ENCODE assay signal across 29 cellular contexts in genomic region chr10:132805599-132805998, GRCh38. TPM values are rescaled to one million over a fixed set of nuclear protein-coding genes. Genes with fewer than 3 reads are reported as not detected.
"Had no signal": no experiment of that assay in that cellular context is flagged by ENCODE, and none has a peak within 500 bp of the region (broad histone marks: within the 10 kb centered on the region; RNA-seq: fewer than 3 reads in every experiment).

No MANE protein-coding gene starts in this region.

- H3K4me1 Mint-ChIP-seq: activated naive CD8-positive, alpha-beta T cell treated with anti-CD3 and anti-CD28 coated beads, Interleukin-2, amount 50 U/mL, for 24 hours had no signal

- H3K27me3 Mint-ChIP-seq: activated naive CD8-positive, alpha-beta T cell treated with anti-CD3 and anti-CD28 coated beads, Interleukin-2, amount 50 U/mL, for 24 hours had no signal

- H3K9me3 Mint-ChIP-seq: activated naive CD4-positive, alpha-beta T cell treated with anti-CD3 and anti-CD28 coated beads, Interleukin-2, amount 50 U/mL, for 72 hours; activated naive CD8-positive, alpha-beta T cell treated with anti-CD3 and anti-CD28 coated beads, Interleukin-2, amount 50 U/mL, for 24 hours had no signal

- H3K36me3 Mint-ChIP-seq: activated naive CD4-positive, alpha-beta T cell treated with anti-CD3 and anti-CD28 coated beads, Interleukin-2, amount 50 U/mL, for 72 hours; brain had no signal

- H3K27ac Mint-ChIP-seq: activated CD8-positive, alpha-beta T cell treated with anti-CD3 and anti-CD28 coated beads, Interleukin-2, amount 10 ng/mL, durations not matched to agents 7 days and 5 days; activated naive CD4-positive, alpha-beta T cell treated with anti-CD3 and anti-CD28 coated beads, Interleukin-2, amount 50 U/mL, for 72 hours; activated naive CD8-positive, alpha-beta T cell treated with anti-CD3 and anti-CD28 coated beads, Interleukin-2, amount 50 U/mL, for 24 hours had no signal

- H3K4me3 Mint-ChIP-seq: activated CD8-positive, alpha-beta T cell treated with anti-CD3 and anti-CD28 coated beads, Interleukin-2, amount 10 ng/mL, durations not matched to agents 7 days and 5 days; activated naive CD8-positive, alpha-beta T cell treated with anti-CD3 and anti-CD28 coated beads, Interleukin-2, amount 50 U/mL, for 24 hours had no signal

- ATAC-seq: activated CD4-positive, CD25-positive, alpha-beta regulatory T cell treated with anti-CD3 and anti-CD28 coated beads, Interleukin-2, amount 50 U/mL, for 24 hours; activated CD8-positive, alpha-beta T cell treated with anti-CD3 and anti-CD28 coated beads, Interleukin-2, amount 10 ng/mL, durations not matched to agents 7 days and 5 days; activated naive CD4-positive, alpha-beta T cell treated with anti-CD3 and anti-CD28 coated beads, Interleukin-2, amount 50 U/mL, for 72 hours; activated naive CD8-positive, alpha-beta T cell treated with anti-CD3 and anti-CD28 coated beads, Interleukin-2, amount 50 U/mL, for 24 hours; Right ventricle myocardium inferior had no signal

- H3K27ac ChIP-seq: KMS-11, SK-N-MC had no signal

- DNase-seq: activated CD4-positive, alpha-beta T cell treated with anti-CD3 and anti-CD28 coated beads for 4 hours; activated CD8-positive, alpha-beta memory T cell treated with anti-CD3 and anti-CD28 coated beads, Interleukin-2, amount 50 U/mL, for 48 hours; activated CD8-positive, alpha-beta T cell treated with anti-CD3 and anti-CD28 coated beads, Interleukin-2, amount 10 ng/mL, durations not matched to agents 7 days and 5 days; activated effector memory CD4-positive, alpha-beta T cell treated with anti-CD3 and anti-CD28 coated beads, Interleukin-2, amount 50 U/mL, for 16 hours; activated naive CD4-positive, alpha-beta T cell treated with Interleukin-2 at 50 U/mL for 16 hours; activated naive CD8-positive, alpha-beta T cell treated with anti-CD3 and anti-CD28 coated beads, Interleukin-2, amount 50 U/mL, for 24 hours; activated T-cell treated with anti-CD3 and anti-CD28 coated beads, Interleukin-2, amount 50 U/mL, for 1 hour; amniotic stem cell; NCI-H1092; NCI-H1417 treated with DMSO at 0.1 percent for 48 hours; NCI-H1694; NCI-H2029; NCI-H2107; NCI-H345; NCI-H510A; NCI-H526 treated with DMSO at 0.1 percent for 48 hours; NCI-H82; RPMI8226; SW 1271 had no signal

- H3K4me3 ChIP-seq: SK-N-MC had no signal

RNA-seq across cellular contexts. Expression of gene NKX6-2, which starts 19.7 kb away (rescaled TPM):
- total RNA-seq: activated CD8-positive, alpha-beta T cell treated with anti-CD3 and anti-CD28 coated beads, Interleukin-2, amount 10 ng/mL, durations not matched to agents 7 days and 5 days; activated naive CD4-positive, alpha-beta T cell treated with anti-CD3 and anti-CD28 coated beads, Interleukin-2, amount 50 U/mL, for 72 hours; astrocyte; MCF 10A; OCI-LY7; Right ventricle myocardium inferior; T-helper 1 cell treated with Interleukin-12 subunit alpha and Interleukin-12 subunit beta and Interleukin-4 antibody, amounts not matched to agents 30 ng/mL and 1 ng/mL, for 36 hours had no signal
